In the genomic region with DNA sequence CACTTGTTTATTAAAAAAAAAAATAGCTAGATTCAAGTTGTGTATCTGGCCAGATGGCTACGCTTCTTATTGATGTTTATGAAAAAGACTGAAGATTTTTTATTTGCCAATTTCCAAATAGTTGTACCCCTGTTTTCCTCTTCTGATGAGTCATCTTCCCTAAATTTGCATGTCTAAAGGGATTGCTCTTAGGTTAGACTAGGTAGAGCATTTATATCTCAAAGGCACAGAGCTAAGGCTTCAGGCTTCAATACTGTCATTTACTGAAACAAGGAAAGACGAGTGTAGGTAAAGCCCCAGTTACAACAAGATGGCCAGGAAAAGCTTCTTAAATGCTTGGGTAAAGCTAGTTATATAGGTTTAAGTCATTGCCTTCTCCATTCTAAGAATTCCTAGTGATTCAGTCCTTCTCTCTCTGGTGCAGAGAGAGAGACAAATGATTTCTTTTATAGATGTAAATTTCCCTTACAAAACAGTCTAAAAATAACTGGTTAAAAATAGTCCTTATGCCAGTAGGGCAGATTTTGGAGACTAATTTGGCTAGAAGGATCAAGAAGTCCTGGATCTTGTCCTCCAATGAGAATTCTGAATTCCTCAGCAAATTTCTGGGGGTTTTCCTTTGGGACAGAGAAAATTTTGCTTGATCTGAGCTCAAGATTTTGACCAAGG, we compare ENCODE assay signal across 22 cellular contexts. TPM values are rescaled to one million over a fixed set of nuclear protein-coding genes. Genes with fewer than 3 reads are reported as not detected.
DNase-seq lines count a peak whose midpoint lies in the region; ATAC-seq, FAIRE-seq and TF ChIP-seq lines count a peak whose summit lies in the region.
"Had no signal": no experiment of that assay in that cellular context is flagged by ENCODE, and none has a peak within 500 bp of the region (broad histone marks: within the 10 kb centered on the region; RNA-seq: fewer than 3 reads in every experiment).

No MANE protein-coding gene starts in this region.

- no peak for TF ChIP-seq POLR2A in spleen (IDR thresholded peaks at IDR 0.05)

- peak overlapping the region; percentile 20 for H3K9ac ChIP-seq in iPS-18a (ENCODE audit: low read length)
- no peak overlapping the region for H3K9ac ChIP-seq in PC-3 (ENCODE audit: low read length)

- H3K4me1 Mint-ChIP-seq in activated B cell treated with CpG ODN at 0.5 μM for 24 hours: peaks cover 70% of the 10 kb centered on the region

- peaks cover 55% of the 10 kb centered on the region for H3K79me2 ChIP-seq in PC-3 (ENCODE audit: low read length)

- peak; percentile 82 for FAIRE-seq in D721Med (lab: Jason Lieb, UNC)

- H3K4me1 ChIP-seq in A673 (ENCODE audit: insufficient read depth, low read length, poor library complexity, severe bottlenecking) (peaks cover 33% of the 10 kb centered on the region), iPS-18a (ENCODE audit: control insufficient read depth, low read depth, low read length) (peaks cover 12% of the 10 kb centered on the region), PC-3 (ENCODE audit: insufficient read depth, low read length) (no peaks in the 10 kb centered on the region), spleen (peaks cover 0 to 80% (median 18%) of the 10 kb centered on the region in 6 donors)

- H3K27me3 Mint-ChIP-seq in activated B cell treated with CpG ODN at 0.5 μM for 24 hours: no peaks in the 10 kb centered on the region

- H3K9me3 ChIP-seq in A673 (ENCODE audit: low read depth, low read length, poor library complexity, severe bottlenecking): peaks cover 3% of the 10 kb centered on the region
- H3K9me3 ChIP-seq in iPS-18a (ENCODE audit: control insufficient read depth, low read depth, low read length): no peaks in the 10 kb centered on the region
- no peaks in the 10 kb centered on the region for H3K9me3 ChIP-seq in PC-3 (ENCODE audit: low read length)
- H3K9me3 ChIP-seq in spleen: peaks cover 0 to 19% (median 15%) of the 10 kb centered on the region in 8 donors

- H3K9me3 Mint-ChIP-seq in activated B cell treated with CpG ODN at 0.5 μM for 24 hours: peaks cover 13% of the 10 kb centered on the region

- H3F3A ChIP-seq in PC-3 (ENCODE audit: low read length, unreplicated experiment): no peaks in the 10 kb centered on the region

- TF ChIP-seq CTCF in A673 (conservative IDR thresholded peaks at IDR 0.05; ENCODE audit: low read depth, low read length) (no peak), D721Med (IDR thresholded peaks at IDR 0.05; ENCODE audit: insufficient read depth, missing control alignments) (no peak), activated B cell treated with CpG ODN at 0.5 μM for 24 hours (IDR thresholded peaks at IDR 0.05) (no peak), PC-3 (conservative IDR thresholded peaks at IDR 0.05; ENCODE audit: low read depth, low read length) (no peak), spleen (IDR thresholded peaks at IDR 0.05 in 8 of 11, conservative IDR thresholded peaks at IDR 0.05 in 3 of 11) (no peak)

- POLR2A ChIA-PET in A673 (lab: Charles Lee; ENCODE audit: low non-redundant PET) (no interaction called here), activated B cell treated with CpG ODN at 0.5 μM for 24 hours (lab: Charles Lee) (interaction anchor here (0.6 to 3.1 kb wide), 2 partner anchors 23 to 26 kb away, joined by 3 to 13 read pairs; a partner anchor contains a TSS), PC-3 (lab: Charles Lee; ENCODE audit: unreplicated experiment) (interaction anchor here (0.5 kb wide), 1 partner anchor 301 kb away, joined by 4 read pairs; no protein-coding TSS in a partner anchor)

- peaks cover 29% of the 10 kb centered on the region for H3K36me3 Mint-ChIP-seq in activated B cell treated with CpG ODN at 0.5 μM for 24 hours (ENCODE audit: low read depth)

- peak overlapping the region; percentile 20 for H3K4me3 Mint-ChIP-seq in activated B cell treated with CpG ODN at 0.5 μM for 24 hours

- H4K20me1 ChIP-seq in PC-3 (ENCODE audit: low read length): peaks cover 10% of the 10 kb centered on the region; the same call in 1 of the 2 replicates

- 73 to 87% (median 83%) methylated on average over 2 of the region's 2 CpGs for WGBS in spleen, 5 donors

- intact Hi-C loops in A673 (cut with micrococcal nuclease; ENCODE audit: unreplicated experiment): no loop called here
- intact Hi-C loops in activated B cell treated with CpG ODN at 0.5 μM for 24 hours (cut with micrococcal nuclease): loop anchor here (2.0 kb wide), 1 partner anchor 13 kb away; no protein-coding TSS in a partner anchor
- intact Hi-C loops in PC-3 (cut with micrococcal nuclease): no loop called here
- intact Hi-C loops in spleen (cut with DNase I; ENCODE audit: low total_unique reads): no loop called here

- no peaks in the 10 kb centered on the region for H3K27me3 ChIP-seq in A673 (replicated peaks; ENCODE audit: insufficient read depth, low read depth, low read length, poor library complexity)
- no peaks in the 10 kb centered on the region for H3K27me3 ChIP-seq in iPS-18a (ENCODE audit: control insufficient read depth, insufficient read depth, low read length)
- no peaks in the 10 kb centered on the region for H3K27me3 ChIP-seq in PC-3 (ENCODE audit: low read length)
- no peaks in the 10 kb centered on the region for H3K27me3 ChIP-seq in spleen (replicated peaks in 1 of 7)
- H3K27me3 ChIP-seq: esophagus muscularis mucosa had no signal

- H3K9me2 ChIP-seq in PC-3 (replicated peaks; ENCODE audit: low read length): no peaks in the 10 kb centered on the region

- BruUV-seq in A673 (replicated peaks; lab: Mats Ljungman, UMichigan) (no TSS peak), PC-3 (replicated peaks; lab: Mats Ljungman, UMichigan) (no TSS peak)

- peak; percentile 25 for ATAC-seq in activated B cell treated with CpG ODN at 0.5 μM for 24 hours (ENCODE audit: low read depth)
- ATAC-seq in PC-3: no peak
- ATAC-seq in HG03439 (IDR thresholded peaks at IDR 0.05; ENCODE audit: unreplicated experiment): no peak
- ATAC-seq: mucosa of descending colon had no signal

- H2AFZ ChIP-seq in PC-3 (ENCODE audit: low read length): no peak overlapping the region

- H3K27ac Mint-ChIP-seq in activated B cell treated with CpG ODN at 0.5 μM for 24 hours: no peak overlapping the region

- H3K4me2 ChIP-seq in PC-3 (ENCODE audit: low read length): no peak overlapping the region

- H3K4me3 ChIP-seq in A673 (ENCODE audit: low read depth, low read length, poor library complexity, severe bottlenecking): no peak overlapping the region
- peak overlapping the region; percentile 9 for H3K4me3 ChIP-seq in iPS-18a (ENCODE audit: low read length)
- H3K4me3 ChIP-seq in PC-3 (ENCODE audit: low read length): no peak overlapping the region
- no peak overlapping the region for H3K4me3 ChIP-seq in spleen
- H3K4me3 ChIP-seq: esophagus muscularis mucosa, mucosa of descending colon had no signal

- peak; percentile 14 for DNase-seq in A673 (ENCODE audit: low spot score)
- DNase-seq in D721Med (ENCODE audit: insufficient read length, low spot score): no peak
- DNase-seq in activated B cell treated with CpG ODN at 0.5 μM for 24 hours: no peak
- no peak for DNase-seq in PC-3
- no peak for DNase-seq in spleen
- no peak for DNase-seq in NCI-H1930 (lab: John Stamatoyannopoulos, UW)
- DNase-seq: activated CD4-positive, alpha-beta T cell treated with anti-CD3 and anti-CD28 coated beads for 4 hours; activated CD8-positive, alpha-beta memory T cell treated with anti-CD3 and anti-CD28 coated beads, Interleukin-2, amount 50 U/mL, for 48 hours; activated gamma-delta T cell treated with Interleukin-2 at 50 U/mL for 16 hours; anterior cingulate cortex; cerebellar nuclear complex; COR-L47; effector CD8-positive, alpha-beta T cell; mucosa of descending colon; NCI-H2107; NCI-H510A treated with DMSO at 0.1 percent for 48 hours; stimulated activated CD4-positive, alpha-beta T cell treated with anti-CD3 and anti-CD28 coated beads, Interleukin-12 subunit alpha, Interleukin-12 subunit beta, amount 100 ng/mL, for 4 hours; SW 1271 had no signal

- H3K27ac ChIP-seq in A673 (ENCODE audit: low read depth, low read length, poor library complexity, severe bottlenecking) (no peak overlapping the region), iPS-18a (ENCODE audit: low read length) (no peak overlapping the region), PC-3 (ENCODE audit: low read length) (no peak overlapping the region), spleen (peak overlapping the region in 1 of 8 donors; percentile 1)
- H3K27ac ChIP-seq: esophagus muscularis mucosa, RWPE1 had no signal

- H3K36me3 ChIP-seq in A673 (ENCODE audit: insufficient read depth, low read length, poor library complexity, severe bottlenecking) (no peaks in the 10 kb centered on the region), iPS-18a (ENCODE audit: control insufficient read depth, low read depth, low read length) (no peaks in the 10 kb centered on the region), PC-3 (ENCODE audit: low read depth, low read length) (no peaks in the 10 kb centered on the region; the same call in 1 of the 2 replicates), spleen (no peaks in the 10 kb centered on the region)
- H3K36me3 ChIP-seq: esophagus muscularis mucosa had no signal

- CTCF ChIA-PET in A673 (lab: Charles Lee) (no interaction called here), activated B cell treated with CpG ODN at 0.5 μM for 24 hours (lab: Charles Lee) (interaction anchor here (1.6 to 1.8 kb wide), 2 partner anchors 37 to 305 kb away, joined by 3 to 4 read pairs; no protein-coding TSS in a partner anchor), PC-3 (lab: Charles Lee) (no interaction called here)

RNA-seq across cellular contexts. Expression of a gene that starts 26.1 kb away (rescaled TPM):
- total RNA-seq in A673 (2021): 27.5 and 28.4 TPM in 2 replicates
- total RNA-seq in activated B cell treated with CpG ODN at 0.5 μM for 24 hours: 38.2 and 45.5 TPM in 2 replicates
- total RNA-seq in PC-3 (2014; rRNA removed): 57.8 and 71.5 TPM in 2 replicates
- 10 to 100 TPM; 40.4 to 58.9 (median 42.5) TPM for total RNA-seq in spleen
- 10 to 100 TPM in 2 of 3 donors, 1 to 10 TPM in 1; 9.6 to 15.3 (median 11.9) TPM for polyA plus RNA-seq in spleen
